Comparison of ENCODE assay signal across 8 cellular contexts in genomic region chr9:84397151-84397728, GRCh38. TPM values are rescaled to one million over a fixed set of nuclear protein-coding genes. Genes with fewer than 3 reads are reported as not detected.
A peak's percentile ranks its signal among the peaks of the same experiment; 100 is the strongest.
DNase-seq lines count a peak whose midpoint lies in the region; ATAC-seq, FAIRE-seq and TF ChIP-seq lines count a peak whose summit lies in the region.

No MANE protein-coding gene starts in this region.

- no peak overlapping the region for H3K23ac ChIP-seq in mesendoderm (ENCODE audit: low read length)

- H3K4ac ChIP-seq in mesendoderm (ENCODE audit: low read depth, low read length) = no peak overlapping the region

- no peak for TF ChIP-seq POLR2A in A549 (IDR thresholded peaks at IDR 0.05; ENCODE audit: low read length)

- H2BK15ac ChIP-seq in mesendoderm (replicated peaks; ENCODE audit: low read depth) = no peak overlapping the region

- no peak overlapping the region for H3K9ac ChIP-seq in endodermal cell (ENCODE audit: extremely low read depth, low read length, poor library complexity, severe bottlenecking)
- H3K9ac ChIP-seq in mesendoderm (ENCODE audit: low read length) = no peak overlapping the region

- H3K27ac Mint-ChIP-seq in activated CD8-positive, alpha-beta T cell treated with anti-CD3 and anti-CD28 coated beads, Interleukin-2, amount 10 ng/mL, durations not matched to agents 7 days and 5 days = no peak overlapping the region
- H3K27ac Mint-ChIP-seq in endodermal cell = peak overlapping the region; percentile 39

- no peaks in the 10 kb centered on the region for H3K79me2 ChIP-seq in mesendoderm (ENCODE audit: control insufficient read depth, insufficient read depth, low read length)

- TF ChIP-seq RAD21 in A549 (conservative IDR thresholded peaks at IDR 0.05 in 1 of 2, IDR thresholded peaks at IDR 0.05 in 1 of 2) = peak; percentile 90 to 92

- 42% methylated on average over 11 of the region's 13 CpGs for WGBS in A549 (ENCODE audit: missing lambda C conversion rate)
- WGBS in endodermal cell (ENCODE audit: insufficient coverage in 1 of 2, insufficient read length in 1 of 2), 2 experiments = 65 to 83% methylated on average over 3 to 13 of the region's 13 CpGs
- no CpG with 5 or more reads among the region's 13 CpGs for WGBS in mesendoderm (ENCODE audit: extremely low coverage, insufficient coverage, low lambda C conversion rate)

- no peak overlapping the region for H3K18ac ChIP-seq in mesendoderm (ENCODE audit: low read length)

- H3K4me1 Mint-ChIP-seq in activated CD8-positive, alpha-beta T cell treated with anti-CD3 and anti-CD28 coated beads, Interleukin-2, amount 10 ng/mL, durations not matched to agents 7 days and 5 days (ENCODE audit: low read depth) = no peaks in the 10 kb centered on the region
- H3K4me1 Mint-ChIP-seq in endodermal cell = peaks cover 6% of the 10 kb centered on the region

- no peak overlapping the region for H3K4me3 Mint-ChIP-seq in activated CD8-positive, alpha-beta T cell treated with anti-CD3 and anti-CD28 coated beads, Interleukin-2, amount 10 ng/mL, durations not matched to agents 7 days and 5 days
- no peak overlapping the region for H3K4me3 Mint-ChIP-seq in endodermal cell

- no peak overlapping the region for H2AK5ac ChIP-seq in mesendoderm (ENCODE audit: low read length)

- TF ChIP-seq CTCF in A549 (IDR thresholded peaks at IDR 0.05) (peak; percentile 86), endodermal cell (conservative IDR thresholded peaks at IDR 0.05) (peak; percentile 95)

- H4K5ac ChIP-seq in mesendoderm (ENCODE audit: low read length) = no peak overlapping the region

- H3K27ac ChIP-seq in A549 = no peak overlapping the region
- no peak overlapping the region for H3K27ac ChIP-seq in endodermal cell (ENCODE audit: low read depth, low read length)
- no peak overlapping the region for H3K27ac ChIP-seq in mesendoderm (ENCODE audit: low read depth, low read length)

- no peak overlapping the region for H3K4me3 ChIP-seq in A549
- no peak overlapping the region for H3K4me3 ChIP-seq in endodermal cell (ENCODE audit: low read length)
- H3K4me3 ChIP-seq in mesendoderm (ENCODE audit: low read length) = no peak overlapping the region

- H3K9me3 ChIP-seq in A549 (peaks cover 4% of the 10 kb centered on the region; the same call in 1 of the 3 replicates), endodermal cell (ENCODE audit: control insufficient read depth, low read length) (peaks cover 8% of the 10 kb centered on the region)

- H3K79me1 ChIP-seq in mesendoderm (ENCODE audit: low read length) = no peaks in the 10 kb centered on the region

- FAIRE-seq in A549 (lab: Jason Lieb, UNC) = no peak

- peak; percentile 86 to 94 for ATAC-seq in A549
- ATAC-seq in GM18511 (IDR thresholded peaks at IDR 0.05; ENCODE audit: unreplicated experiment) = peak; percentile 89
- peak; percentile 73 for ATAC-seq in HG03175 (IDR thresholded peaks at IDR 0.05; ENCODE audit: unreplicated experiment)
- ATAC-seq in activated CD8-positive, alpha-beta T cell treated with anti-CD3 and anti-CD28 coated beads, Interleukin-2, amount 10 ng/mL, durations not matched to agents 7 days and 5 days = peak; percentile 82

- CTCF ChIA-PET in A549 (lab: Yijun Ruan, JAX) = interaction anchor here (0.6 to 5.0 kb wide), 78 partner anchors 9 to 1389 kb away, joined by 3 to 57 read pairs (median 4); no protein-coding TSS in a partner anchor
- CTCF ChIA-PET in activated CD8-positive, alpha-beta T cell treated with anti-CD3 and anti-CD28 coated beads, Interleukin-2, amount 10 ng/mL, durations not matched to agents 7 days and 5 days (lab: Charles Lee) = interaction anchor here (0.7 to 3.0 kb wide), 20 partner anchors 9 to 1213 kb away, joined by 3 to 23 read pairs (median 4); no protein-coding TSS in a partner anchor

- H3K27me3 ChIP-seq in endodermal cell (ENCODE audit: control insufficient read depth, insufficient read depth, low read length, poor library complexity, severe bottlenecking) (no peaks in the 10 kb centered on the region), mesendoderm (ENCODE audit: insufficient read depth, low read length, poor library complexity) (no peaks in the 10 kb centered on the region)

- H3K27me3 Mint-ChIP-seq in activated CD8-positive, alpha-beta T cell treated with anti-CD3 and anti-CD28 coated beads, Interleukin-2, amount 10 ng/mL, durations not matched to agents 7 days and 5 days (ENCODE audit: low read depth) = no peaks in the 10 kb centered on the region
- peaks cover 1% of the 10 kb centered on the region for H3K27me3 Mint-ChIP-seq in endodermal cell (ENCODE audit: insufficient read depth)

- peak overlapping the region; percentile 22; the same call in 1 of the 3 replicates for H3K4me2 ChIP-seq in A549
- no peak overlapping the region for H3K4me2 ChIP-seq in mesendoderm (ENCODE audit: low read length)

- no peak overlapping the region for H3K56ac ChIP-seq in mesendoderm (ENCODE audit: low read length)

- H4K8ac ChIP-seq in mesendoderm (ENCODE audit: low read depth, low read length) = no peak overlapping the region

- no peaks in the 10 kb centered on the region for H3K9me3 Mint-ChIP-seq in activated CD8-positive, alpha-beta T cell treated with anti-CD3 and anti-CD28 coated beads, Interleukin-2, amount 10 ng/mL, durations not matched to agents 7 days and 5 days (ENCODE audit: insufficient read depth)
- H3K9me3 Mint-ChIP-seq in endodermal cell = peaks cover 9% of the 10 kb centered on the region

- no peak overlapping the region for H2BK5ac ChIP-seq in mesendoderm (ENCODE audit: low read length)

- H3K36me3 ChIP-seq in endodermal cell (ENCODE audit: control insufficient read depth, insufficient read depth, low read length) (no peaks in the 10 kb centered on the region), mesendoderm (ENCODE audit: control insufficient read depth, insufficient read depth, low read length) (no peaks in the 10 kb centered on the region)

- H2BK120ac ChIP-seq in mesendoderm (ENCODE audit: low read depth, low read length) = no peak overlapping the region

- H3K4me1 ChIP-seq in A549 (no peaks in the 10 kb centered on the region), endodermal cell (ENCODE audit: control insufficient read depth, insufficient read depth, low read length) (peaks cover 6% of the 10 kb centered on the region), mesendoderm (ENCODE audit: control insufficient read depth, low read depth, low read length) (no peaks in the 10 kb centered on the region)

- no peaks in the 10 kb centered on the region for H3K36me3 Mint-ChIP-seq in activated CD8-positive, alpha-beta T cell treated with anti-CD3 and anti-CD28 coated beads, Interleukin-2, amount 10 ng/mL, durations not matched to agents 7 days and 5 days (ENCODE audit: low read depth)
- H3K36me3 Mint-ChIP-seq in endodermal cell (ENCODE audit: low read depth) = no peaks in the 10 kb centered on the region

- POLR2A ChIA-PET in A549 (lab: Yijun Ruan, JAX) = interaction anchor here (0.5 to 0.8 kb wide), 4 partner anchors 35 to 862 kb away, joined by 3 to 4 read pairs (median 3); no protein-coding TSS in a partner anchor
- POLR2A ChIA-PET in activated CD8-positive, alpha-beta T cell treated with anti-CD3 and anti-CD28 coated beads, Interleukin-2, amount 10 ng/mL, durations not matched to agents 7 days and 5 days (lab: Charles Lee) = no interaction called here

- peak; percentile 49 to 67 for DNase-seq in A549 (ENCODE audit: low read depth in 1 of 2, low spot score in 1 of 2)
- peak; percentile 75 for DNase-seq in NCI-H748 (lab: John Stamatoyannopoulos, UW; ENCODE audit: unreplicated experiment)
- peak; percentile 73 for DNase-seq in activated CD8-positive, alpha-beta T cell treated with anti-CD3 and anti-CD28 coated beads, Interleukin-2, amount 10 ng/mL, durations not matched to agents 7 days and 5 days
- peak; percentile 91 for DNase-seq in endodermal cell
- DNase-seq in mesendoderm = peak; percentile 76
- peak; percentile 20 to 28 for DNase-seq in stimulated activated CD8-positive, alpha-beta memory T cell treated with anti-CD3 and anti-CD28 coated beads, Interleukin-15, amount 100 ng/mL, for 48 hours (ENCODE audit: low read depth in 2 of 2)

- no peak for TF ChIP-seq EP300 in A549 (IDR thresholded peaks at IDR 0.05)

TF ChIP-seq in A549, 52 proteins besides CTCF, POLR2A, EP300 and RAD21:
- TF ChIP-seq FOSB (CRISPR knock-in tag; IDR thresholded peaks at IDR 0.05) = no peak
- TF ChIP-seq SMC3 (IDR thresholded peaks at IDR 0.05) = peak; percentile 81

RNA-seq across cellular contexts. Expression of gene SLC28A3, which starts 56.7 kb away (rescaled TPM):
- polyA plus RNA-seq in A549 (2011; rRNA removed) = not detected in 2 replicates
- not detected in 2 replicates for polyA plus RNA-seq in A549 (2012; cell fraction: cytosol; rRNA removed)
- not detected in 2 replicates for polyA plus RNA-seq in A549 (2012; cell fraction: nucleus; rRNA removed)
- polyA plus RNA-seq in A549 (2017; fragmentation: RNase III; extraction: RNeasy Plus Mini Kit Qiagen cat#74134 plus additional on column Dnase treatment) = not detected in 3 replicates
- polyA minus RNA-seq in A549 (2011; rRNA and poly(A)+ RNA removed) = not detected in 2 replicates
- not detected for total RNA-seq in activated CD8-positive, alpha-beta T cell treated with anti-CD3 and anti-CD28 coated beads, Interleukin-2, amount 10 ng/mL, durations not matched to agents 7 days and 5 days
- total RNA-seq in endodermal cell = under 1 TPM in 1 of 2 donors, not detected in 1; 0.11 TPM
- polyA plus RNA-seq in endodermal cell (2013, experiment 1 of 2) = not detected
- not detected for polyA plus RNA-seq in endodermal cell (2013, experiment 2 of 2)
- not detected for polyA plus RNA-seq in mesendoderm (2013, experiment 1 of 2)
- polyA plus RNA-seq in mesendoderm (2013, experiment 2 of 2) = not detected

Comparison
In these comparisons a context has a peak if more than half of its experiments do, and no peak if none do; other contexts are left out.
1. DNase-seq: peak in every context shown above with its lines; median percentile 91 in endodermal cell; 76 in mesendoderm; 75 in NCI-H748; 73 in activated CD8-positive, alpha-beta T cell treated with anti-CD3 and anti-CD28 coated beads, Interleukin-2, amount 10 ng/mL, durations not matched to agents 7 days and 5 days; 58 in A549; 24 in stimulated activated CD8-positive, alpha-beta memory T cell treated with anti-CD3 and anti-CD28 coated beads, Interleukin-15, amount 100 ng/mL, for 48 hours.